Comparison of ENCODE assay signal across 13 cellular contexts in the genomic region with DNA sequence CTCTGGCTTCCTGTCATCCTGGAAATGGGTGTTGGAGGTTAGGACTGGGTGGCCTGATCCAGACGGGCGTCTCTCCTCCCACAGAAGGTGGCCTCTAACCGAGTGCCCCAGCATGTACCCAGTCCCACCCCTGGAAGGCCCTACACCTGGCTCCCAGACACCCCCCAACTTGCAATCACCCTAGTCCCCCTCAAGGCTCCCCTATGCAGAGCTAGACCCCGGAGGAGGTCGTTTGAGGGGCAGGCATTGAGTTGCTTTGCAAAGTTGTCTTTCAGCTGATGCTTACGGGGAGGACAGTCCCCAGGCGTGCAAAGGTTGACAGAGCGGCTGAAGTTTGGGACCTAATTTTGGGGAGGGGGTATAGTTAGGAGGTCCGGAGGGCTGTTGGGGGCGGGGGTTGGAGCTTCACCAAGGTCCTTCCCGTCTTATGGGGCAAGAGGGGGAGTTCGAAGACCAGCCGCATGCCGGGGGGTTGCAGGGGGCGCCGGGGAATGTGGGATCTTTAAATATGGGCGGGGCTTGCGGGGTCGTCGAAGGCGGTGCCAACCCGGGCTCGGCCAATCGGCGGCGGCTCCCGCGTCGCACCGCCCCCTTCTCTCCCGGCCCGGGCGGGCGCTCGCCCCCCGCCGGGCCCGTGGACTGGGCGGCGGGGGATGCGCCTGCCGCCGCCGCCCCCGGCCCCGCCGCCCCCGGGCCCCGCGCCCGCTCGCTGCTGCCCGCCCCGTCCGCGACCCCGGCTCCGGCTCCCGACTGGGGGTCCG. TPM values are rescaled to one million over a fixed set of nuclear protein-coding genes. Genes with fewer than 3 reads are reported as not detected.
A peak's percentile ranks its signal among the peaks of the same experiment; 100 is the strongest.
DNase-seq lines count a peak whose midpoint lies in the region; ATAC-seq, FAIRE-seq and TF ChIP-seq lines count a peak whose summit lies in the region.
"Had no signal": no experiment of that assay in that cellular context is flagged by ENCODE, and none has a peak within 500 bp of the region (broad histone marks: within the 10 kb centered on the region; RNA-seq: fewer than 3 reads in every experiment).

A gene (plus strand): TSS at position 611 of the 761 bp plus-strand sequence. CDS start 6,782 bp downstream, outside the sequence.

- peak within 1 kb of the TSS; percentile 79 for H3K4me3 Mint-ChIP-seq in astrocyte (ENCODE audit: unreplicated experiment)
- H3K4me3 Mint-ChIP-seq in naive B cell, result peak within 1 kb of the TSS in 7 of 8 donors; percentile 64 to 88 (median 81)
- H3K4me3 Mint-ChIP-seq: activated CD4-positive, alpha-beta memory T cell treated with anti-CD3 and anti-CD28 coated beads for 36 hours had no signal

- H3K79me2 ChIP-seq in astrocyte (ENCODE audit: insufficient read depth, low read length), result no peaks in the 10 kb centered on the region

- no peak within 1 kb of the TSS for H3K9ac ChIP-seq in astrocyte (ENCODE audit: low read length)

- ATAC-seq in naive B cell (ENCODE audit: low read depth in 2 of 2) (peak; percentile 46 to 52), HG02588 (IDR thresholded peaks at IDR 0.05; ENCODE audit: unreplicated experiment) (no peak), left lobe of liver (no peak)

- H3K27me3 ChIP-seq in astrocyte (ENCODE audit: insufficient read depth, low read length), result peaks cover 25% of the 10 kb centered on the region

- H4K20me1 ChIP-seq in astrocyte (ENCODE audit: insufficient read depth, low read length), result peaks cover 3% of the 10 kb centered on the region

- H3K36me3 Mint-ChIP-seq in astrocyte (ENCODE audit: low read depth, unreplicated experiment) (no peaks in the 10 kb centered on the region), naive B cell (peaks cover 0 to 6% of the 10 kb centered on the region in 2 donors)
- H3K36me3 Mint-ChIP-seq: activated CD4-positive, alpha-beta memory T cell treated with anti-CD3 and anti-CD28 coated beads for 36 hours had no signal

- no peaks in the 10 kb centered on the region for H3K4me1 ChIP-seq in astrocyte (ENCODE audit: insufficient read depth, low read length)

- DNase-seq in AG08396 (ENCODE audit: low spot score) (peak; percentile 74), GM03348 (ENCODE audit: low spot score) (peak; percentile 53), astrocyte (ENCODE audit: low read depth) (no peak), naive B cell (no peak), NCI-H2107 treated with DMSO at 0.1 percent for 48 hours (lab: John Stamatoyannopoulos, UW; ENCODE audit: unreplicated experiment) (no peak), GM12891 (ENCODE audit: insufficient read length, low spot score) (no peak), left lobe of liver (ENCODE audit: low spot score) (no peak)
- DNase-seq: activated CD4-positive, alpha-beta memory T cell treated with anti-CD3 and anti-CD28 coated beads for 36 hours; OCI-M1; stimulated activated CD4-positive, alpha-beta T cell treated with anti-CD3 and anti-CD28 coated beads, Interleukin-15, amount 100 ng/mL, for 24 hours had no signal

- H3K4me3 ChIP-seq in astrocyte (ENCODE audit: insufficient read depth, low read depth, low read length), result no peak within 1 kb of the TSS

- no peaks in the 10 kb centered on the region for H3K36me3 ChIP-seq in astrocyte (ENCODE audit: insufficient read depth, low read length)
- H3K36me3 ChIP-seq: upper lobe of left lung had no signal

- H3K4me2 ChIP-seq in astrocyte (ENCODE audit: low read length), result no peak within 1 kb of the TSS

- H3K27ac ChIP-seq in astrocyte (ENCODE audit: low read depth, low read length), result no peak within 1 kb of the TSS
- H3K27ac ChIP-seq: upper lobe of left lung had no signal

- FAIRE-seq in astrocyte (lab: Jason Lieb, UNC), result no peak
- no peak for FAIRE-seq in GM12891 (lab: Jason Lieb, UNC)
- FAIRE-seq: colon had no signal

- H3K27ac Mint-ChIP-seq in astrocyte (ENCODE audit: unreplicated experiment) (peak within 1 kb of the TSS; percentile 58), naive B cell (peak within 1 kb of the TSS in 2 of 6 donors; percentile 12 to 79)
- H3K27ac Mint-ChIP-seq: activated CD4-positive, alpha-beta memory T cell treated with anti-CD3 and anti-CD28 coated beads for 36 hours had no signal

- H2AFZ ChIP-seq in astrocyte (ENCODE audit: low read depth, low read length), result peak within 1 kb of the TSS; percentile 26

- H3K27me3 Mint-ChIP-seq in astrocyte (ENCODE audit: low read depth, unreplicated experiment) (peaks cover 39% of the 10 kb centered on the region), naive B cell (peaks cover 17 to 64% (median 46%) of the 10 kb centered on the region in 3 donors)

- TF ChIP-seq CTCF in astrocyte (IDR thresholded peaks at IDR 0.05; ENCODE audit: insufficient read depth, low read depth, low read length), result no peak

- no peaks in the 10 kb centered on the region for H3K9me3 Mint-ChIP-seq in astrocyte (ENCODE audit: unreplicated experiment)
- peaks cover 0 to 2% (median 0%) of the 10 kb centered on the region in 7 donors for H3K9me3 Mint-ChIP-seq in naive B cell
- H3K9me3 Mint-ChIP-seq: activated CD4-positive, alpha-beta memory T cell treated with anti-CD3 and anti-CD28 coated beads for 36 hours had no signal

- H3K9me3 ChIP-seq in astrocyte (ENCODE audit: insufficient read depth, low read depth, low read length), result no peaks in the 10 kb centered on the region
- H3K9me3 ChIP-seq: upper lobe of left lung had no signal

- TF ChIP-seq POLR2A in GM12891 (IDR thresholded peaks at IDR 0.05; ENCODE audit: low read depth, low read length), result no peak

- H3K4me1 Mint-ChIP-seq in astrocyte (ENCODE audit: low read depth, unreplicated experiment) (no peaks in the 10 kb centered on the region), naive B cell (peaks cover 13 to 26% (median 18%) of the 10 kb centered on the region in 3 donors)

TF ChIP-seq in GM12891, 5 proteins besides CTCF, POLR2A, EP300 and RAD21:
- TF ChIP-seq POLR2AphosphoS5 (IDR thresholded peaks at IDR 0.05; ENCODE audit: low read depth, low read length) (no peak), TAF1 (IDR thresholded peaks at IDR 0.05; ENCODE audit: low read depth, low read length) (no peak), POU2F2 (IDR thresholded peaks at IDR 0.05; ENCODE audit: low read depth, low read length) (no peak), PAX5 (IDR thresholded peaks at IDR 0.05; ENCODE audit: insufficient read depth, low read length, severe bottlenecking) (no peak), SPI1 (IDR thresholded peaks at IDR 0.05; ENCODE audit: low read depth, low read length) (no peak)

RNA-seq across cellular contexts. Expression of the gene that starts here (rescaled TPM):
- 1.5 and 1.6 TPM in 2 replicates for total RNA-seq in astrocyte
- under 1 TPM in 1 of 6 donors, not detected in 5; 0.27 TPM for polyA plus RNA-seq in naive B cell (ENCODE audit: low read depth in 6 of 6)
- polyA plus RNA-seq in GM12891 (2012; ENCODE audit: low read depth, missing spikeins), result 2.6 TPM
- not detected for total RNA-seq in left lobe of liver

Comparison
In these comparisons a context has a peak if more than half of its experiments do, and no peak if none do; other contexts are left out.
1. Peak in ATAC-seq in naive B cell; RNA of the gene not detected or under 1 TPM.
2. DNase-seq: peak in AG08396 (single experiment) and GM03348 (single experiment); none in astrocyte (single experiment), naive B cell (single experiment), NCI-H2107 treated with DMSO at 0.1 percent for 48 hours (single experiment), GM12891 (single experiment) and left lobe of liver (single experiment).